18 cellular contexts compared by ENCODE assay signal in the genomic region with DNA sequence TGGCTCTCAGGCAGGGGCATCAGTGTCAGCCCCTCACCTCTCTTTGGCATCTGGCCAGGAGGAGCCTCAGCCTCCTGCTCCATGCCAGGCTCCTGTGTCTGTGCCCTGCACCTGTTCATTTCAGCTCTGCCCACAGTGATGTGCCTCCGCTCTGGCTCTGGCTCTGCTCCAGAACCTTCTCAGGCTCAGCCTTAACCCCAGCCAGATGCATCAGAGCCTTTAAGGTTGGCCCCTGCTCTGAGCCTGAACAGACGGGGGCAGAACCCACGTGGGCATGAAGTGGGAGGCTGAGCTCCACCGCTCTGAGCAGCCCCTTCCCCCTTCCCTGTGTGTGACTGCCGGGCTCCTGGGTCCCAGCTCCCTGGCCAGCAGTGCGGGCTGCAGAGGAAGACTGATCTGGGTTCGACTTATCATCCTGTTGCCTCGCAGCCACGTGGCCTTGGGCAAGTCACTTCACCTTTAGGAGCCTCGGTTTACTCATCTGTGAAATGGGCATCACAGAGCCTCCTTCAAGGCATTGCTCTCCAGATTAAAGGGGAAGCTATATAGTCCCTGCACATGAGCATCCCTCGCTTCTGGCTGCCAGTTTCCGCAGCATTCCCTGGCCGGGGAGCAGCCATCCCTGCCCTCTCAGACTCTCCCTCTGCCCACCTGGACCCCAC. TPM values are rescaled to one million over a fixed set of nuclear protein-coding genes. Genes with fewer than 3 reads are reported as not detected.
DNase-seq lines count a peak whose midpoint lies in the region; ATAC-seq lines count a peak whose summit lies in the region.
"Had no signal": no experiment of that assay in that cellular context is flagged by ENCODE, and none has a peak within 500 bp of the region (broad histone marks: within the 10 kb centered on the region; RNA-seq: fewer than 3 reads in every experiment).

No MANE protein-coding gene starts in this region.

- H3K36me3 ChIP-seq in BLaER1 treated with 17β-estradiol and CSF1 and Interleukin-3, amounts not matched to agents 10 nM and 100 nM: no peaks in the 10 kb centered on the region

- H3K27me3 ChIP-seq in BLaER1 treated with 17β-estradiol and CSF1 and Interleukin-3, amounts not matched to agents 10 nM and 100 nM: no peaks in the 10 kb centered on the region
- H3K27me3 ChIP-seq: body of pancreas had no signal

- no peak overlapping the region for H3K4me3 ChIP-seq in BLaER1 treated with 17β-estradiol and CSF1 and Interleukin-3, amounts not matched to agents 10 nM and 100 nM
- H3K4me3 ChIP-seq: body of pancreas, coronary artery, GM23338 had no signal

- H3K9ac ChIP-seq in BLaER1 treated with 17β-estradiol and CSF1 and Interleukin-3, amounts not matched to agents 10 nM and 100 nM: no peak overlapping the region

- ATAC-seq in HG03196 (IDR thresholded peaks at IDR 0.05; ENCODE audit: unreplicated experiment): no peak
- ATAC-seq: body of pancreas, left colon had no signal

- peaks cover 6 to 25% (median 13%) of the 10 kb centered on the region in 10 experiments; a peak in 18 of 20 replicates for H3K4me1 ChIP-seq in BLaER1 treated with 17β-estradiol and CSF1 and Interleukin-3, amounts not matched to agents 10 nM and 100 nM
- H3K4me1 ChIP-seq: body of pancreas had no signal

- no peaks in the 10 kb centered on the region for H3K9me3 ChIP-seq in BLaER1 treated with 17β-estradiol and CSF1 and Interleukin-3, amounts not matched to agents 10 nM and 100 nM (replicated peaks in 1 of 11)
- H3K9me3 ChIP-seq: body of pancreas had no signal

- DNase-seq in LHCN-M2 (ENCODE audit: low read depth) (peak; percentile 16), NCI-H345 (lab: John Stamatoyannopoulos, UW) (peak; percentile 58), islet precursor cell (peak; percentile 26), HK-2 (ENCODE audit: unreplicated experiment) (no peak), foreskin melanocyte (no peak)
- no peak for DNase-seq in stimulated activated CD4-positive, alpha-beta T cell treated with anti-CD3 and anti-CD28 coated beads, Interleukin-4, amount 100 ng/mL, for 24 hours
- DNase-seq: activated CD4-positive, alpha-beta T cell treated with anti-CD3 and anti-CD28 coated beads, Interleukin-2, amount 10 ng/mL, durations not matched to agents 7 days and 5 days; body of pancreas; foreskin fibroblast; KBM-7; left colon; NCI-H526 treated with DMSO at 0.1 percent for 48 hours; stimulated activated CD4-positive, alpha-beta T cell treated with anti-CD3 and anti-CD28 coated beads, Interleukin-2, amount 100 ng/mL, for 48 hours; SW 1271 had no signal

- peak overlapping the region in 6 of 11 experiments; percentile 4 to 61 (median 30); a peak in 7 of 22 replicates for H3K4me2 ChIP-seq in BLaER1 treated with 17β-estradiol and CSF1 and Interleukin-3, amounts not matched to agents 10 nM and 100 nM
- H3K4me2 ChIP-seq: GM23338 had no signal

- H3K27ac ChIP-seq in BLaER1 treated with 17β-estradiol and CSF1 and Interleukin-3, amounts not matched to agents 10 nM and 100 nM: no peak overlapping the region
- H3K27ac ChIP-seq: body of pancreas, coronary artery had no signal

- H4K20me1 ChIP-seq in BLaER1 treated with 17β-estradiol and CSF1 and Interleukin-3, amounts not matched to agents 10 nM and 100 nM: no peaks in the 10 kb centered on the region; a peak in 2 of 22 replicates

RNA-seq across cellular contexts. Expression of a gene that starts 44.7 kb away (rescaled TPM):
- 21.2 and 21.8 TPM in 2 replicates for total RNA-seq in LHCN-M2 (2014; rRNA removed)
- polyA plus RNA-seq in LHCN-M2 (2012): 13.9 TPM

Comparison
In these comparisons a context has a peak if more than half of its experiments do, and no peak if none do; other contexts are left out.
1. DNase-seq: peak in LHCN-M2 (single experiment), NCI-H345 (single experiment) and islet precursor cell (single experiment); none in stimulated activated CD4-positive, alpha-beta T cell treated with anti-CD3 and anti-CD28 coated beads, Interleukin-4, amount 100 ng/mL, for 24 hours (single experiment), HK-2 (single experiment) and foreskin melanocyte (single experiment).